Comparison of ENCODE assay signal across 25 cellular contexts in the genomic region with DNA sequence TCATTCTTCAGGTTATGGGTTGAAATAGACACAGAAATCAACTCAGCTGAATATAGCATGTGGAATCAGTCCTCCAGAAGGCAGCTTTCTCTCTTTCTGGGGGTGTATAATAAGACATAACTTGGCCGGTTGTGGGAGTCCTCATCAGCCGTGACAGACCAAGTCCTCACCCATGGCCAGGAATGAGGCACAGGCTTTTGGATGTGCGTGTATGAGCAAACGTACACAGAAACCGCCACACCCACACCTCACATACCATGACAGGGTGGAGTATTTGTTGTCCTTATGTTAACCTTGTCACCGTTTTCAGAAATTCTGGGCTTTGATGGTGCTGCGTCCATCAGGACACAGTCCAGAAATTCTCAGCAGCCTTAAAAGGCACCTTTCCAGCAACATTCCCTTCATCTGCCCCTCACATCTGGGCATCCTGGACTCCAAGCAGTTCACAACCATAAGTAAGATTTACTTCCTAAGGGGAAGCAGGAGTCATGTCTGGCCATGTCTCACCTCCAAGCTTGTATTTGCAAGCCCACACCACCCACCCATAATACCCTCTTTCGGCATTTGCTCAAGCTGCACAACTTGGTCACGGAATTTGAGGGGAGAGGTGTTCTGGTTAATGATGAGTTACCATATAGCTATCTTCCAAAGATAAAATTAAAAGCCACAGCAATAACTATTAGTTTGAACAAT. TPM values are rescaled to one million over a fixed set of nuclear protein-coding genes. Genes with fewer than 3 reads are reported as not detected.
DNase-seq lines count a peak whose midpoint lies in the region; ATAC-seq and TF ChIP-seq lines count a peak whose summit lies in the region.
"Had no signal": no experiment of that assay in that cellular context is flagged by ENCODE, and none has a peak within 500 bp of the region (broad histone marks: within the 10 kb centered on the region; RNA-seq: fewer than 3 reads in every experiment).

No MANE protein-coding gene starts in this region.

- H3K4me1 Mint-ChIP-seq in Caco-2 (ENCODE audit: low read depth, unreplicated experiment) (peaks cover 40% of the 10 kb centered on the region), chondrocyte (ENCODE audit: low read depth) (peaks cover 31% of the 10 kb centered on the region)

- H3K27ac Mint-ChIP-seq in Caco-2 (ENCODE audit: unreplicated experiment) (peak overlapping the region; percentile 64), chondrocyte (ENCODE audit: unreplicated experiment) (no peak overlapping the region)
- H3K27ac Mint-ChIP-seq: activated T-helper 2 cell treated with anti-CD3 and anti-CD28 coated beads, Interferon-gamma antibody, Interleukin-2, Interleukin-4, amounts not matched to agents 10 μg/mL and 5 μg/mL and 100 μg/mL, durations not matched to agents 14 hours and 24 hours and 36 hours; CD4-positive, alpha-beta T cell; effector memory CD8-positive, alpha-beta T cell had no signal

- H3K4me3 ChIP-seq in Caco-2 (ENCODE audit: low read depth, low read length): no peak overlapping the region
- no peak overlapping the region for H3K4me3 ChIP-seq in RWPE2 (ENCODE audit: severe bottlenecking)
- no peak overlapping the region for H3K4me3 ChIP-seq in prostate gland
- H3K4me3 ChIP-seq: SK-N-MC, thyroid gland had no signal

- H3K27ac ChIP-seq in RWPE2 (ENCODE audit: poor library complexity, severe bottlenecking) (peak overlapping the region; percentile 97), prostate gland (peak overlapping the region; percentile 38 to 41)
- H3K27ac ChIP-seq: neutrophil, SK-N-MC, thyroid gland had no signal

- H3K4me1 ChIP-seq in Caco-2 (peaks cover 45% of the 10 kb centered on the region), RWPE2 (ENCODE audit: insufficient read depth, poor library complexity, severe bottlenecking) (peaks cover 49% of the 10 kb centered on the region), prostate gland (replicated peaks) (peaks cover 14% of the 10 kb centered on the region)

- POLR2A ChIA-PET in Caco-2 (lab: Charles Lee): interaction anchor here (0.8 to 4.6 kb wide), 2 partner anchors 9 to 12 kb away, joined by 3 to 25 read pairs; partner anchors contain the start of gene C1orf116

- peaks cover 12% of the 10 kb centered on the region; the same call in 1 of the 2 replicates for H3K36me3 ChIP-seq in Caco-2 (ENCODE audit: control insufficient read depth, insufficient read depth, low read length)
- peaks cover 44% of the 10 kb centered on the region for H3K36me3 ChIP-seq in RWPE2 (ENCODE audit: low read depth)
- peaks cover 0 to 3% of the 10 kb centered on the region in 2 donors for H3K36me3 ChIP-seq in prostate gland
- H3K36me3 ChIP-seq: neutrophil, thyroid gland had no signal

- H3K9me3 Mint-ChIP-seq in Caco-2 (ENCODE audit: unreplicated experiment): no peaks in the 10 kb centered on the region
- H3K9me3 Mint-ChIP-seq in chondrocyte (ENCODE audit: low read depth): no peaks in the 10 kb centered on the region
- H3K9me3 Mint-ChIP-seq: activated T-helper 2 cell treated with anti-CD3 and anti-CD28 coated beads, Interferon-gamma antibody, Interleukin-2, Interleukin-4, amounts not matched to agents 10 μg/mL and 5 μg/mL and 100 μg/mL, durations not matched to agents 14 hours and 24 hours and 36 hours; CD4-positive, alpha-beta T cell; effector memory CD8-positive, alpha-beta T cell; stimulated activated effector memory CD8-positive, alpha-beta T cell treated with anti-CD3 and anti-CD28 coated beads, Interleukin-12 subunit alpha, Interleukin-12 subunit beta, amount 100 ng/mL, for 72 hours had no signal

- TF ChIP-seq POLR2A in prostate gland (IDR thresholded peaks at IDR 0.05): peak; percentile 43

- CTCF ChIA-PET in Caco-2 (lab: Charles Lee): interaction anchor here (2.4 kb wide), 1 partner anchor 13 kb away, joined by 11 read pairs; the partner anchor contains the start of gene C1orf116

- no peaks in the 10 kb centered on the region for H3K9me3 ChIP-seq in Caco-2
- H3K9me3 ChIP-seq in RWPE2 (ENCODE audit: severe bottlenecking): no peaks in the 10 kb centered on the region
- H3K9me3 ChIP-seq in prostate gland: no peaks in the 10 kb centered on the region
- H3K9me3 ChIP-seq: neutrophil, thyroid gland had no signal

- BruUV-seq in Caco-2 (replicated peaks; lab: Mats Ljungman, UMichigan): TSS peak; percentile 95

- H3K27me3 Mint-ChIP-seq in Caco-2 (ENCODE audit: insufficient read depth, unreplicated experiment): no peaks in the 10 kb centered on the region
- H3K27me3 Mint-ChIP-seq in chondrocyte (ENCODE audit: low read depth): peaks cover 4% of the 10 kb centered on the region

- H3K36me3 Mint-ChIP-seq in Caco-2 (ENCODE audit: insufficient read depth, unreplicated experiment) (peaks cover 30% of the 10 kb centered on the region), chondrocyte (ENCODE audit: low read depth) (no peaks in the 10 kb centered on the region)
- H3K36me3 Mint-ChIP-seq: stimulated activated effector memory CD8-positive, alpha-beta T cell treated with anti-CD3 and anti-CD28 coated beads, Interleukin-12 subunit alpha, Interleukin-12 subunit beta, amount 100 ng/mL, for 72 hours had no signal

- intact Hi-C loops in Caco-2 (cut with micrococcal nuclease; ENCODE audit: unreplicated experiment): loop anchor here (1.0 kb wide), 2 partner anchors 12 to 13 kb away; partner anchors contain the start of gene C1orf116
- intact Hi-C loops in prostate gland (cut with DNase I): no loop called here

- DNase-seq in Caco-2 (peak; percentile 80 to 89), RWPE2 (ENCODE audit: low spot score) (peak; percentile 87), prostate gland (ENCODE audit: low spot score) (no peak), chondrocyte (ENCODE audit: low spot score) (no peak), DMS79 treated with DMSO at 0.1 percent for 48 hours (lab: John Stamatoyannopoulos, UW) (no peak)
- DNase-seq: CD4-positive, alpha-beta T cell; DND-41; effector memory CD8-positive, alpha-beta T cell; hypothalamus; NCI-H1092; NCI-H2081; NCI-H526; retina; stimulated activated CD4-positive, alpha-beta T cell treated with anti-CD3 and anti-CD28 coated beads, Interleukin-15, amount 100 ng/mL, for 24 hours; thyroid gland had no signal

- ATAC-seq in RWPE2 (ENCODE audit: low read depth) (peak; percentile 67), esophagus mucosa (peak; percentile 89), GM18511 (IDR thresholded peaks at IDR 0.05; ENCODE audit: unreplicated experiment) (no peak), HG03045 (IDR thresholded peaks at IDR 0.05; ENCODE audit: unreplicated experiment) (no peak)
- ATAC-seq: effector memory CD8-positive, alpha-beta T cell had no signal

- H3K27me3 ChIP-seq in Caco-2 (replicated peaks; ENCODE audit: control insufficient read depth, insufficient read depth, low read length) (no peaks in the 10 kb centered on the region), RWPE2 (ENCODE audit: insufficient read depth, poor library complexity, severe bottlenecking) (no peaks in the 10 kb centered on the region), prostate gland (replicated peaks; ENCODE audit: insufficient read depth) (no peaks in the 10 kb centered on the region)
- H3K27me3 ChIP-seq: neutrophil, thyroid gland had no signal

- no peak for TF ChIP-seq CTCF in Caco-2 (IDR thresholded peaks at IDR 0.05; ENCODE audit: insufficient read depth in 1 of 2, low read depth in 1 of 2, low read length in 1 of 2, severe bottlenecking in 1 of 2, unreplicated experiment in 1 of 2)
- TF ChIP-seq CTCF in RWPE2 (IDR thresholded peaks at IDR 0.05; ENCODE audit: poor library complexity, severe bottlenecking): peak; percentile 6
- no peak for TF ChIP-seq CTCF in prostate gland (IDR thresholded peaks at IDR 0.05)
- no peak for TF ChIP-seq CTCF in chondrocyte (IDR thresholded peaks at IDR 0.05)

- peak overlapping the region; percentile 22 for H3K4me3 Mint-ChIP-seq in Caco-2 (ENCODE audit: unreplicated experiment)
- H3K4me3 Mint-ChIP-seq in chondrocyte (ENCODE audit: unreplicated experiment): no peak overlapping the region
- H3K4me3 Mint-ChIP-seq: CD4-positive, alpha-beta T cell; effector memory CD8-positive, alpha-beta T cell; stimulated activated effector memory CD8-positive, alpha-beta T cell treated with anti-CD3 and anti-CD28 coated beads, Interleukin-12 subunit alpha, Interleukin-12 subunit beta, amount 100 ng/mL, for 72 hours had no signal

- WGBS in prostate gland: 62% methylated on average over 9 of the region's 9 CpGs

RNA-seq across cellular contexts. Expression of gene C1orf116, which starts 12.4 kb away (rescaled TPM):
- total RNA-seq in Caco-2 (2022) (8.7 and 10.4 TPM in 2 replicates), esophagus mucosa (62.2 TPM), prostate gland (100 to 1,000 TPM in 1 of 2 donors, 10 to 100 TPM in 1; 36.5 to 107 TPM), chondrocyte (0.07 to 0.10 TPM in 2 of 3 replicates, not detected in the other)
- total RNA-seq: activated CD8-positive, alpha-beta memory T cell treated with anti-CD3 and anti-CD28 coated beads for 36 hours; activated T-helper 2 cell treated with anti-CD3 and anti-CD28 coated beads, Interferon-gamma antibody, Interleukin-2, Interleukin-4, amounts not matched to agents 10 μg/mL and 5 μg/mL and 100 μg/mL, durations not matched to agents 14 hours and 24 hours and 36 hours; OCI-LY7 had no signal

RNA-seq across cellular contexts. Expression of gene YOD1, which starts 30.8 kb away (rescaled TPM):
- total RNA-seq in Caco-2 (2022): 11.8 and 11.9 TPM in 2 replicates
- 14.4 TPM for total RNA-seq in esophagus mucosa
- total RNA-seq in prostate gland: 10 to 100 TPM in 1 of 2 donors, 1 to 10 TPM in 1; 6.2 to 10.8 TPM
- total RNA-seq in chondrocyte: 5.3 to 6.3 TPM (median 5.5 TPM) in 3 replicates

RNA-seq across cellular contexts. Expression of gene PFKFB2, which starts 32.9 kb away (rescaled TPM):
- total RNA-seq in Caco-2 (2022) (36.4 and 38.9 TPM in 2 replicates), esophagus mucosa (20.3 TPM), prostate gland (1 to 10 TPM; 5.6 to 6.1 TPM), chondrocyte (13.3 to 15.5 TPM (median 14.8 TPM) in 3 replicates)

RNA-seq across cellular contexts. Expression of gene FCAMR, which starts 49.9 kb away (rescaled TPM):
- 0.18 TPM in 1 of 2 replicates, not detected in the other for total RNA-seq in Caco-2 (2022)
- 0.08 TPM for total RNA-seq in esophagus mucosa
- total RNA-seq in prostate gland: 1 to 10 TPM in 1 of 2 donors, not detected in 1; 2.3 TPM
- total RNA-seq in chondrocyte: not detected in 3 replicates
- total RNA-seq: activated CD8-positive, alpha-beta memory T cell treated with anti-CD3 and anti-CD28 coated beads for 36 hours; activated T-helper 2 cell treated with anti-CD3 and anti-CD28 coated beads, Interferon-gamma antibody, Interleukin-2, Interleukin-4, amounts not matched to agents 10 μg/mL and 5 μg/mL and 100 μg/mL, durations not matched to agents 14 hours and 24 hours and 36 hours; cardiac septum; CD4-positive, alpha-beta T cell; OCI-LY7; thyroid gland had no signal

Comparison
In these comparisons a context has a peak if more than half of its experiments do, and no peak if none do; other contexts are left out.
1. DNase-seq: peak in Caco-2 (2 of 2) and RWPE2 (single experiment); none in prostate gland (single experiment), chondrocyte (single experiment) and DMS79 treated with DMSO at 0.1 percent for 48 hours (single experiment).
2. ATAC-seq: peak in RWPE2 (single experiment) and esophagus mucosa (single experiment); none in GM18511 (single experiment) and HG03045 (single experiment).